In genomic region chr19:34666200-34666957, GRCh38 we compare ENCODE assay signal across 1 cellular context.
TF ChIP-seq lines count a peak whose summit lies in the region.

No MANE protein-coding gene starts in this region.

TF ChIP-seq in HEK293, 187 proteins besides CTCF, POLR2A, EP300 and RAD21 (continued from another document):
- TF ChIP-seq, protein P1, sequence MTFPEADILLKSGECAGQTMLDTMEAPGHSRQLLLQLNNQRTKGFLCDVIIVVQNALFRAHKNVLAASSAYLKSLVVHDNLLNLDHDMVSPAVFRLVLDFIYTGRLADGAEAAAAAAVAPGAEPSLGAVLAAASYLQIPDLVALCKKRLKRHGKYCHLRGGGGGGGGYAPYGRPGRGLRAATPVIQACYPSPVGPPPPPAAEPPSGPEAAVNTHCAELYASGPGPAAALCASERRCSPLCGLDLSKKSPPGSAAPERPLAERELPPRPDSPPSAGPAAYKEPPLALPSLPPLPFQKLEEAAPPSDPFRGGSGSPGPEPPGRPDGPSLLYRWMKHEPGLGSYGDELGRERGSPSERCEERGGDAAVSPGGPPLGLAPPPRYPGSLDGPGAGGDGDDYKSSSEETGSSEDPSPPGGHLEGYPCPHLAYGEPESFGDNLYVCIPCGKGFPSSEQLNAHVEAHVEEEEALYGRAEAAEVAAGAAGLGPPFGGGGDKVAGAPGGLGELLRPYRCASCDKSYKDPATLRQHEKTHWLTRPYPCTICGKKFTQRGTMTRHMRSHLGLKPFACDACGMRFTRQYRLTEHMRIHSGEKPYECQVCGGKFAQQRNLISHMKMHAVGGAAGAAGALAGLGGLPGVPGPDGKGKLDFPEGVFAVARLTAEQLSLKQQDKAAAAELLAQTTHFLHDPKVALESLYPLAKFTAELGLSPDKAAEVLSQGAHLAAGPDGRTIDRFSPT (tag by site-specific recombination; IDR thresholded peaks at IDR 0.05), result peak; percentile 52; the same call in 1 of the 2 replicates
- TF ChIP-seq ZNF473 (tag by site-specific recombination; IDR thresholded peaks at IDR 0.05) (no peak; the same call in 1 of the 2 replicates), ZNF280C (tag by site-specific recombination; IDR thresholded peaks at IDR 0.05) (no peak), ZNF791 (tag by site-specific recombination; IDR thresholded peaks at IDR 0.05) (no peak), ZIC2 (tag by site-specific recombination; IDR thresholded peaks at IDR 0.05) (peak; percentile 66), ZNF549 (tag by site-specific recombination; IDR thresholded peaks at IDR 0.05) (no peak), SCRT1 (tag by site-specific recombination; IDR thresholded peaks at IDR 0.05; ENCODE audit: borderline replicate concordance) (peak; percentile 58; the same call in 1 of the 2 replicates), SP3 (tag by site-specific recombination; IDR thresholded peaks at IDR 0.05) (no peak), ZNF658 (tag by site-specific recombination; IDR thresholded peaks at IDR 0.05) (no peak), TRIM28 (IDR thresholded peaks at IDR 0.05; ENCODE audit: borderline replicate concordance, low read length) (no peak), ZNF112 (tag by site-specific recombination; IDR thresholded peaks at IDR 0.05) (no peak), ZNF558 (tag by site-specific recombination; IDR thresholded peaks at IDR 0.05) (no peak)
